Comparison of ENCODE assay signal across 8 cellular contexts in the genomic region with DNA sequence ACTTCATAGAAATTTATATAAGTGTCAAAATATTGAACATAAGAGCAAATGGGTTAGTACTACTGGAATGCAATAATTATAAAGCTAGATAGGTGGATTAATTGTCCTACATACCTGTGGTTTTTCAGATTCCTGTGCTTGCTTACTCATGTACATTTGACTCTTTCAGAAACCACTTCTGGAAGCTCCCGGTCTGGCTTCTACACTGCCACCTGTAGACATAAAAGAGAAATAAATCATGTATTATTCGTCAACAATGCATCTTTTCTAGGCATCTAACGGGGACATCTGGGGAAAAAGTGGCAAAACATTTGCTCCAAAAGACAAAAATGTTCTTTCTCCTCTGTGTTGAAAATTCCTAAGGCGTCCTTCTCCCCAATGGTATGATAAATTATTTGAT.
DNase-seq lines count a peak whose midpoint lies in the region; ATAC-seq and TF ChIP-seq lines count a peak whose summit lies in the region.

No MANE protein-coding gene starts in this region.

- TF ChIP-seq EP300 in ovary (IDR thresholded peaks at IDR 0.05): no peak

- H3K27me3 ChIP-seq in thoracic aorta (replicated peaks; ENCODE audit: insufficient read depth) (no peaks in the 10 kb centered on the region), testis (no peaks in the 10 kb centered on the region), ovary (no peaks in the 10 kb centered on the region)

- ATAC-seq in thoracic aorta (ENCODE audit: insufficient number of reproducible peaks, low FRiP score, low read depth): no peak

- WGBS in testis, 2 donors: 21 to 28% methylated on average over 4 of the region's 4 CpGs
- WGBS in ovary, 3 donors: 14 to 23% (median 18%) methylated on average over 4 of the region's 4 CpGs

- H3K27ac ChIP-seq in thoracic aorta (no peak overlapping the region), testis (no peak overlapping the region), ovary (no peak overlapping the region)

- H3K9me3 ChIP-seq in thoracic aorta (no peaks in the 10 kb centered on the region), testis (no peaks in the 10 kb centered on the region), ovary (no peaks in the 10 kb centered on the region)

- no peaks in the 10 kb centered on the region for H3K4me1 ChIP-seq in thoracic aorta (ENCODE audit: control insufficient read depth in 1 of 2, low read depth in 2 of 2)
- H3K4me1 ChIP-seq in testis: no peaks in the 10 kb centered on the region
- H3K4me1 ChIP-seq in ovary (ENCODE audit: insufficient read depth): no peaks in the 10 kb centered on the region

- TF ChIP-seq CTCF in thoracic aorta (IDR thresholded peaks at IDR 0.05) (no peak), testis (IDR thresholded peaks at IDR 0.05) (no peak), ovary (IDR thresholded peaks at IDR 0.05) (no peak)

- H3K4me3 ChIP-seq in iPS-11a (ENCODE audit: low read depth, low read length) (peak overlapping the region; percentile 77), thoracic aorta (peak overlapping the region; percentile 75), testis (no peak overlapping the region), ovary (no peak overlapping the region)

- intact Hi-C loops in testis (cut with DNase I; ENCODE audit: low total_unique reads): no loop called here
- intact Hi-C loops in ovary (cut with DNase I): no loop called here

- H3K36me3 ChIP-seq in thoracic aorta (no peaks in the 10 kb centered on the region), testis (ENCODE audit: low read depth, missing control alignments) (no peaks in the 10 kb centered on the region), ovary (no peaks in the 10 kb centered on the region)

- no peak for TF ChIP-seq POLR2A in testis (IDR thresholded peaks at IDR 0.05)
- no peak for TF ChIP-seq POLR2A in ovary (IDR thresholded peaks at IDR 0.05)

- peak; percentile 35 for DNase-seq in stimulated activated CD4-positive, alpha-beta T cell treated with anti-CD3 and anti-CD28 coated beads, Interleukin-4, amount 100 ng/mL, for 24 hours
- DNase-seq in stimulated activated CD4-positive, alpha-beta T cell treated with anti-CD3 and anti-CD28 coated beads, Interleukin-2, amount 100 ng/mL, for 48 hours: no peak
- DNase-seq in NCI-H2196 (lab: John Stamatoyannopoulos, UW; ENCODE audit: unreplicated experiment) (peak; percentile 39), thoracic aorta (ENCODE audit: low spot score) (no peak), testis (no peak), ovary (no peak)
- peak; percentile 15 for DNase-seq in activated naive CD4-positive, alpha-beta T cell treated with anti-CD3 and anti-CD28 coated beads, Interleukin-2, amount 50 U/mL, for 16 hours

Comparison
In these comparisons a context has a peak if more than half of its experiments do, and no peak if none do; other contexts are left out.
1. DNase-seq: peak in stimulated activated CD4-positive, alpha-beta T cell treated with anti-CD3 and anti-CD28 coated beads, Interleukin-4, amount 100 ng/mL, for 24 hours (single experiment), NCI-H2196 (single experiment) and activated naive CD4-positive, alpha-beta T cell treated with anti-CD3 and anti-CD28 coated beads, Interleukin-2, amount 50 U/mL, for 16 hours (single experiment); none in stimulated activated CD4-positive, alpha-beta T cell treated with anti-CD3 and anti-CD28 coated beads, Interleukin-2, amount 100 ng/mL, for 48 hours (0 of 2), thoracic aorta (single experiment), testis (single experiment) and ovary (0 of 5).
2. H3K4me3 ChIP-seq: peak in iPS-11a (single experiment) and thoracic aorta (single experiment); none in testis (0 of 2) and ovary (single experiment).